Comparison of ENCODE assay signal across 33 cellular contexts in the genomic region with DNA sequence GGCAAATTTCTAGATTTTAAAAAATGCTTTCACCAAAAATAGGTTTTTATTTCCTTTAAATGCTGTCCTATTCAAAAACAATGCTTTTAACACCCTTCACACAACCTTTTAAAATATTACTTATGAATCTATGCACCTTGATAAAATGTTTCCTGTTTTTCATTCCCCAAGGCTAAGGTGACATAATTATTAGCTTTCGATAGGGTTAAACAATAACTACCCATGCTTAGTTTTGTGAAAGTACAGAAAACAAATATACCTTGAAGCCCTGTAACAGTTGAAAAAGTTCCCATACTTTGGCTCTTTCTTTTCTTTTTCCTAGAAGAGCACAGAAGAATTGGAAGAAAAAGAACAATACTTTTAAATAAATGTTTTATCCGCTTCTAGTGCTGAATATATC. TPM values are rescaled to one million over a fixed set of nuclear protein-coding genes. Genes with fewer than 3 reads are reported as not detected.
DNase-seq lines count a peak whose midpoint lies in the region; ATAC-seq and TF ChIP-seq lines count a peak whose summit lies in the region.
"Had no signal": no experiment of that assay in that cellular context is flagged by ENCODE, and none has a peak within 500 bp of the region (broad histone marks: within the 10 kb centered on the region; RNA-seq: fewer than 3 reads in every experiment).

No MANE protein-coding gene starts in this region.

- no peaks in the 10 kb centered on the region for H3K9me3 ChIP-seq in smooth muscle cell (replicated peaks; ENCODE audit: low read depth)
- H3K9me3 ChIP-seq in left ventricle myocardium inferior (replicated peaks), result no peaks in the 10 kb centered on the region
- H3K9me3 ChIP-seq: adrenal gland, left lung had no signal

- peak; percentile 80 for ATAC-seq in GM18511 (IDR thresholded peaks at IDR 0.05; ENCODE audit: unreplicated experiment)
- ATAC-seq in GM19452 (IDR thresholded peaks at IDR 0.05; ENCODE audit: unreplicated experiment), result peak; percentile 77
- ATAC-seq in HG02840 (IDR thresholded peaks at IDR 0.05; ENCODE audit: low FRiP score, unreplicated experiment), result peak; percentile 63
- ATAC-seq in HG03460 (IDR thresholded peaks at IDR 0.05; ENCODE audit: unreplicated experiment), result peak; percentile 66
- ATAC-seq: activated CD8-positive, alpha-beta memory T cell treated with anti-CD3 and anti-CD28 coated beads, Interleukin-2, amount 10 ng/mL, durations not matched to agents 7 days and 5 days; activated T-cell treated with anti-CD3 and anti-CD28 coated beads, Interleukin-2, amount 50 U/mL, for 72 hours; effector memory CD8-positive, alpha-beta T cell; esophagus mucosa; left lung; natural killer cell treated with Interleukin-12 subunit alpha and Interleukin-12 subunit beta and Interleukin-15 and Interleukin-18, amount 100 ng/mL, for 72 hours; stimulated activated memory B cell treated with anti-CD40 and anti-IgM and Interleukin-4, amounts not matched to agents 10 μg/mL and 1 μg/mL and 100 μg/mL, for 72 hours had no signal

- H3K27ac ChIP-seq in smooth muscle cell (ENCODE audit: low read depth) (no peak overlapping the region), left ventricle myocardium inferior (replicated peaks) (no peak overlapping the region)
- H3K27ac ChIP-seq: adrenal gland, left lung, WERI-Rb-1 had no signal

- no peak overlapping the region for H3K4me3 Mint-ChIP-seq in activated CD4-positive, alpha-beta memory T cell treated with anti-CD3 and anti-CD28 coated beads for 36 hours
- H3K4me3 Mint-ChIP-seq: activated CD4-positive, alpha-beta T cell treated with anti-CD3 and anti-CD28 coated beads, Interleukin-2, amount 10 ng/mL, durations not matched to agents 7 days and 5 days; activated CD8-positive, alpha-beta memory T cell treated with anti-CD3 and anti-CD28 coated beads, Interleukin-2, amount 10 ng/mL, durations not matched to agents 7 days and 5 days; activated T-cell treated with anti-CD3 and anti-CD28 coated beads, Interleukin-2, amount 50 U/mL, for 72 hours; CD8-positive, alpha-beta memory T cell; effector memory CD8-positive, alpha-beta T cell; IgD-negative memory B cell; natural killer cell treated with Interleukin-12 subunit alpha and Interleukin-12 subunit beta and Interleukin-15 and Interleukin-18, amount 100 ng/mL, for 72 hours; stimulated activated memory B cell treated with anti-CD40 and anti-IgM and Interleukin-4, amounts not matched to agents 10 μg/mL and 1 μg/mL and 100 μg/mL, for 72 hours had no signal

- H3K27me3 ChIP-seq in smooth muscle cell (ENCODE audit: low read depth), result no peaks in the 10 kb centered on the region
- H3K27me3 ChIP-seq in left ventricle myocardium inferior (ENCODE audit: low read depth), result no peaks in the 10 kb centered on the region
- H3K27me3 ChIP-seq: adrenal gland, left lung had no signal

- no peak overlapping the region for H3K4me2 ChIP-seq in smooth muscle cell

- peaks cover 9% of the 10 kb centered on the region for H3K27me3 Mint-ChIP-seq in activated CD4-positive, alpha-beta memory T cell treated with anti-CD3 and anti-CD28 coated beads for 36 hours

- H3K4me3 ChIP-seq in smooth muscle cell (no peak overlapping the region), left ventricle myocardium inferior (no peak overlapping the region)
- H3K4me3 ChIP-seq: adrenal gland, left lung had no signal

- WGBS in smooth muscle cell (ENCODE audit: low lambda C conversion rate), result 95% methylated on average over 2 of the region's 2 CpGs

- H3K79me2 ChIP-seq in smooth muscle cell (ENCODE audit: low read depth), result no peaks in the 10 kb centered on the region

- no peaks in the 10 kb centered on the region for H3K36me3 Mint-ChIP-seq in activated CD4-positive, alpha-beta memory T cell treated with anti-CD3 and anti-CD28 coated beads for 36 hours
- H3K36me3 Mint-ChIP-seq: activated CD8-positive, alpha-beta memory T cell treated with anti-CD3 and anti-CD28 coated beads, Interleukin-2, amount 10 ng/mL, durations not matched to agents 7 days and 5 days; CD8-positive, alpha-beta memory T cell; IgD-negative memory B cell; natural killer cell treated with Interleukin-12 subunit alpha and Interleukin-12 subunit beta and Interleukin-15 and Interleukin-18, amount 100 ng/mL, for 72 hours; stimulated activated memory B cell treated with anti-CD40 and anti-IgM and Interleukin-4, amounts not matched to agents 10 μg/mL and 1 μg/mL and 100 μg/mL, for 72 hours had no signal

- no peaks in the 10 kb centered on the region for H3K4me1 Mint-ChIP-seq in activated CD4-positive, alpha-beta memory T cell treated with anti-CD3 and anti-CD28 coated beads for 36 hours (ENCODE audit: low read depth)
- H3K4me1 Mint-ChIP-seq: activated CD4-positive, alpha-beta T cell treated with anti-CD3 and anti-CD28 coated beads, Interleukin-2, amount 10 ng/mL, durations not matched to agents 7 days and 5 days; activated CD8-positive, alpha-beta memory T cell treated with anti-CD3 and anti-CD28 coated beads, Interleukin-2, amount 10 ng/mL, durations not matched to agents 7 days and 5 days; CD8-positive, alpha-beta memory T cell; IgD-negative memory B cell; stimulated activated memory B cell treated with anti-CD40 and anti-IgM and Interleukin-4, amounts not matched to agents 10 μg/mL and 1 μg/mL and 100 μg/mL, for 72 hours had no signal

- no peak overlapping the region for H3K27ac Mint-ChIP-seq in activated CD4-positive, alpha-beta memory T cell treated with anti-CD3 and anti-CD28 coated beads for 36 hours
- H3K27ac Mint-ChIP-seq: activated CD4-positive, alpha-beta T cell treated with anti-CD3 and anti-CD28 coated beads, Interleukin-2, amount 10 ng/mL, durations not matched to agents 7 days and 5 days; activated CD8-positive, alpha-beta memory T cell treated with anti-CD3 and anti-CD28 coated beads, Interleukin-2, amount 10 ng/mL, durations not matched to agents 7 days and 5 days; activated T-cell treated with anti-CD3 and anti-CD28 coated beads, Interleukin-2, amount 50 U/mL, for 72 hours; CD8-positive, alpha-beta memory T cell; effector memory CD8-positive, alpha-beta T cell; IgD-negative memory B cell; natural killer cell treated with Interleukin-12 subunit alpha and Interleukin-12 subunit beta and Interleukin-15 and Interleukin-18, amount 100 ng/mL, for 72 hours; stimulated activated memory B cell treated with anti-CD40 and anti-IgM and Interleukin-4, amounts not matched to agents 10 μg/mL and 1 μg/mL and 100 μg/mL, for 72 hours had no signal

- POLR2A ChIA-PET in activated CD4-positive, alpha-beta memory T cell treated with anti-CD3 and anti-CD28 coated beads for 36 hours (lab: Charles Lee), result no interaction called here

- no peak overlapping the region for H3K9ac ChIP-seq in smooth muscle cell (ENCODE audit: low read depth)

- intact Hi-C loops in activated CD4-positive, alpha-beta memory T cell treated with anti-CD3 and anti-CD28 coated beads for 36 hours (cut with micrococcal nuclease), result no loop called here
- intact Hi-C loops in left ventricle myocardium inferior (cut with micrococcal nuclease), result no loop called here

- TF ChIP-seq CTCF in smooth muscle cell (IDR thresholded peaks at IDR 0.05; ENCODE audit: borderline replicate concordance, insufficient read depth, poor library complexity, severe bottlenecking), result no peak
- TF ChIP-seq CTCF in left ventricle myocardium inferior (IDR thresholded peaks at IDR 0.05; ENCODE audit: borderline replicate concordance), result no peak

- CTCF ChIA-PET in activated CD4-positive, alpha-beta memory T cell treated with anti-CD3 and anti-CD28 coated beads for 36 hours (lab: Charles Lee), result no interaction called here

- H3F3A ChIP-seq in smooth muscle cell (ENCODE audit: low read depth), result no peaks in the 10 kb centered on the region

- H3K36me3 ChIP-seq in smooth muscle cell (ENCODE audit: low read depth) (no peaks in the 10 kb centered on the region), left ventricle myocardium inferior (no peaks in the 10 kb centered on the region)
- H3K36me3 ChIP-seq: adrenal gland, left lung, WERI-Rb-1 had no signal

- H3K4me1 ChIP-seq in smooth muscle cell (ENCODE audit: low read depth) (peaks cover 7% of the 10 kb centered on the region), left ventricle myocardium inferior (no peaks in the 10 kb centered on the region)
- H3K4me1 ChIP-seq: adrenal gland, left lung had no signal

- no peaks in the 10 kb centered on the region for H4K20me1 ChIP-seq in smooth muscle cell (ENCODE audit: low read depth)

- DNase-seq in smooth muscle cell (lab: John Stamatoyannopoulos, UW; ENCODE audit: unreplicated experiment) (no peak), middle frontal gyrus (ENCODE audit: extremely low spot score, low spot score) (no peak), left ventricle myocardium inferior (no peak)
- no peak for DNase-seq in activated CD4-positive, alpha-beta memory T cell treated with anti-CD3 and anti-CD28 coated beads for 36 hours
- DNase-seq: activated CD4-positive, alpha-beta T cell treated with anti-CD3 and anti-CD28 coated beads, Interleukin-2, amount 10 ng/mL, durations not matched to agents 7 days and 5 days; activated CD8-positive, alpha-beta memory T cell treated with anti-CD3 and anti-CD28 coated beads, Interleukin-2, amount 10 ng/mL, durations not matched to agents 7 days and 5 days; activated naive CD4-positive, alpha-beta T cell treated with Interleukin-2 at 50 U/mL for 16 hours; activated T-cell treated with anti-CD3 and anti-CD28 coated beads, Interleukin-2, amount 50 U/mL, for 72 hours; adrenal gland; AML-193; CD8-positive, alpha-beta memory T cell; DMS153; effector memory CD8-positive, alpha-beta T cell; foreskin melanocyte; hippocampal formation; left lung; midbrain; NCI-H1105; NCI-H2029; NCI-H82; OCI-M1; retina; small intestine; stimulated activated CD4-positive, alpha-beta T cell treated with anti-CD3 and anti-CD28 coated beads, Interleukin-2, amount 100 ng/mL, for 24 hours; WERI-Rb-1 had no signal

- H2AFZ ChIP-seq in smooth muscle cell (ENCODE audit: low read depth), result no peak overlapping the region

- H3K9me3 Mint-ChIP-seq in activated CD4-positive, alpha-beta memory T cell treated with anti-CD3 and anti-CD28 coated beads for 36 hours, result no peaks in the 10 kb centered on the region
- H3K9me3 Mint-ChIP-seq: activated CD4-positive, alpha-beta T cell treated with anti-CD3 and anti-CD28 coated beads, Interleukin-2, amount 10 ng/mL, durations not matched to agents 7 days and 5 days; activated T-cell treated with anti-CD3 and anti-CD28 coated beads, Interleukin-2, amount 50 U/mL, for 72 hours; CD8-positive, alpha-beta memory T cell; effector memory CD8-positive, alpha-beta T cell; natural killer cell treated with Interleukin-12 subunit alpha and Interleukin-12 subunit beta and Interleukin-15 and Interleukin-18, amount 100 ng/mL, for 72 hours had no signal

RNA-seq across cellular contexts. Expression of a gene that starts 54.9 kb away (rescaled TPM):
- total RNA-seq in smooth muscle cell, result 261 and 556 TPM in 2 replicates
- 28.2 and 72.2 TPM in 2 replicates for polyA plus RNA-seq in smooth muscle cell
- total RNA-seq in activated CD4-positive, alpha-beta memory T cell treated with anti-CD3 and anti-CD28 coated beads for 36 hours, result 10 to 100 TPM; 38.0 to 39.2 TPM
- 76.0 TPM for total RNA-seq in left ventricle myocardium inferior
